ENCODE assay signal across 8 cellular contexts in the genomic region with DNA sequence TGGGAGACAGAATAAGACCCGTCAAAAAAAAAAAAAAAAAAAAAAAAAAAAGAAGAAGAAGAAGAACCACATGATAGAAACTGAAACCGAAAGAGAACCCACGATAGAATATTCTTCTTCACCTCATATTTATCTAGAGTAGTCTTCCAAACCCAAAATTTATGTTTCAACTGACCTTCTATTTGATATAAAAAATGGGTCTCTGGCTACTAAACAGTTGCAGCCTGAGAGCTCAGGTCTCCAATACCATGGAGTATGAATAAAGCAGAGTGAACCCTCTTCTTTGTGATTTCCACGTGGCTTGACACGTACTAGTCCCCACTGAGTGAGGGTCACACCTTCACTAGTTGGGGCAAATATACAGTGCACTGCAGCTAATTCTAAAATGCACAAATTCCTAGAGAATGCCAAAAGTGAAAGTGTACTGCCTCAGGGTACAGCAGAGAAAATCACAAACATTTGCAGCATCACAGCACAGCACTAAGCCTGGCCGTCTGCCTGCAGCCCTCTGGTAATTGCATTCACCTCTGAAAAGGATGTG. TPM values are rescaled to one million over a fixed set of nuclear protein-coding genes. Genes with fewer than 3 reads are reported as not detected.
DNase-seq lines count a peak whose midpoint lies in the region; ATAC-seq, FAIRE-seq and TF ChIP-seq lines count a peak whose summit lies in the region.

No MANE protein-coding gene starts in this region.

- H3K4me2 ChIP-seq in GM12878 (ENCODE audit: control insufficient read depth, insufficient read depth): peak overlapping the region; percentile 98

- H3K79me2 ChIP-seq in ACC112 (ENCODE audit: control insufficient read depth, insufficient read depth, low read length, unreplicated experiment) (no peaks in the 10 kb centered on the region), GM12878 (ENCODE audit: control insufficient read depth, insufficient read depth, low read length) (no peaks in the 10 kb centered on the region)

- H3K27me3 ChIP-seq in ACC112 (ENCODE audit: insufficient read depth, low read length) (no peaks in the 10 kb centered on the region), GM12878 (replicated peaks in 1 of 2; ENCODE audit: control insufficient read depth in 2 of 2, insufficient read depth in 2 of 2, low read length in 1 of 2) (no peaks in the 10 kb centered on the region)

- SMC1A ChIA-PET in GM12878 (lab: Charles Lee; ENCODE audit: uncharacterized antibody, unreplicated experiment): interaction anchor here (0.6 to 8.5 kb wide), 6 partner anchors 13 to 1865 kb away, joined by 3 to 53 read pairs (median 4); partner anchors contain the start of gene RFC3

- no peak for FAIRE-seq in GM12878 (lab: Jason Lieb, UNC)

- H3K36me3 ChIP-seq in ACC112 (ENCODE audit: insufficient read depth, low read length) (no peaks in the 10 kb centered on the region), KOPT-K1 (ENCODE audit: insufficient read depth, low read length) (no peaks in the 10 kb centered on the region), GM12878 (ENCODE audit: control insufficient read depth in 2 of 2, insufficient read depth in 2 of 2, low read length in 1 of 2) (no peaks in the 10 kb centered on the region)

- BruUV-seq in GM12878 (replicated peaks; lab: Mats Ljungman, UMichigan): no TSS peak

- H3K27ac ChIP-seq in ACC112 (ENCODE audit: low read depth, low read length) (peak overlapping the region; percentile 31; the same call in 1 of the 2 replicates), KOPT-K1 (ENCODE audit: low read depth, low read length, poor library complexity, severe bottlenecking) (peak overlapping the region; percentile 92), GM12878 (ENCODE audit: control insufficient read depth, insufficient read depth) (peak overlapping the region; percentile 47)

- no peaks in the 10 kb centered on the region for H4K20me1 ChIP-seq in GM12878 (ENCODE audit: control insufficient read depth, insufficient read depth)

- H3K4me1 ChIP-seq in ACC112 (ENCODE audit: control insufficient read depth, insufficient read depth, low read length, unreplicated experiment) (no peaks in the 10 kb centered on the region), GM12878 (ENCODE audit: control insufficient read depth, insufficient read depth, low read length) (peaks cover 6% of the 10 kb centered on the region; the same call in 1 of the 2 replicates)

- peak overlapping the region; percentile 36 for H3K9ac ChIP-seq in GM12878 (ENCODE audit: control insufficient read depth, insufficient read depth, low read length)

- in situ Hi-C loops in GM12878 (cut with MboI): no loop called here

- peak overlapping the region; percentile 77 for H3K4me3 ChIP-seq in ACC112 (ENCODE audit: low read depth, low read length)
- H3K4me3 ChIP-seq in GM12878: peak overlapping the region; percentile 55

- DNase-seq in GM12878 (ENCODE audit: low read depth, low spot score) (peak; percentile 33), sciatic nerve (ENCODE audit: low spot score) (no peak), NCI-H446 treated with DMSO at 0.1 percent for 48 hours (lab: John Stamatoyannopoulos, UW) (no peak), HUDEP-2 (lab: John Stamatoyannopoulos, UW; ENCODE audit: unreplicated experiment in 76 of 76) (no peak), T1000 (lab: John Stamatoyannopoulos, UW) (no peak)

- H2AFZ ChIP-seq in ACC112 (ENCODE audit: low read length, unreplicated experiment): peak overlapping the region; percentile 97
- peak overlapping the region; percentile 97 for H2AFZ ChIP-seq in GM12878 (ENCODE audit: control insufficient read depth, low read depth, low read length)

- POLR2A ChIA-PET in GM12878 (lab: Charles Lee): interaction anchor here (0.7 to 1.2 kb wide), 2 partner anchors 13 to 31 kb away, joined by 3 read pairs; partner anchors contain the start of gene RFC3

- H3K9me3 ChIP-seq in KOPT-K1 (ENCODE audit: insufficient read depth, low read length, poor library complexity, severe bottlenecking) (no peaks in the 10 kb centered on the region), GM12878 (replicated peaks; ENCODE audit: control insufficient read depth, insufficient read depth, low read length) (no peaks in the 10 kb centered on the region)

- RAD21 ChIA-PET in GM12878 (lab: Charles Lee; ENCODE audit: unreplicated experiment): interaction anchor here (0.7 to 1.5 kb wide), 5 partner anchors 11 to 108 kb away, joined by 3 to 4 read pairs (median 3); no protein-coding TSS in a partner anchor

- intact Hi-C loops in GM12878 (cut with micrococcal nuclease; ENCODE audit: unreplicated experiment): loop anchor here (5.0 kb wide), 1 partner anchor 60 kb away; no protein-coding TSS in a partner anchor
- intact Hi-C loops in sciatic nerve (cut with DNase I): no loop called here

- ATAC-seq in GM18868 (IDR thresholded peaks at IDR 0.05; ENCODE audit: unreplicated experiment) (peak; percentile 66), GM12878 (peak; percentile 91), sciatic nerve (peak; percentile 53)

- TF ChIP-seq RAD21 in GM12878 (IDR thresholded peaks at IDR 0.05; ENCODE audit: insufficient read depth, low read depth, low read length): no peak

- no peak for TF ChIP-seq CTCF in GM12878 (IDR thresholded peaks at IDR 0.05 in 2 of 3, conservative IDR thresholded peaks at IDR 0.05 in 1 of 3; ENCODE audit: control insufficient read depth in 2 of 3, extremely low read depth in 1 of 3, insufficient read depth in 1 of 3, low read depth in 3 of 3, low read length in 3 of 3)

- WGBS in GM12878 (ENCODE audit: insufficient coverage, insufficient replicate concordance, low lambda C conversion rate, missing lambda C conversion rate): 20% methylated on average over 5 of the region's 6 CpGs

- no peak for TF ChIP-seq POLR2A in GM12878 (IDR thresholded peaks at IDR 0.05; ENCODE audit: low read depth, low read length)

- CTCF ChIA-PET in GM12878 (lab: Yijun Ruan, JAX): interaction anchor here (7.5 kb wide), 1 partner anchor 12 kb away, joined by 41 read pairs; no protein-coding TSS in a partner anchor

- TF ChIP-seq EP300 in GM12878 (IDR thresholded peaks at IDR 0.05; ENCODE audit: borderline replicate concordance in 1 of 2, control insufficient read depth in 1 of 2, low read depth in 2 of 2, low read length in 2 of 2): no peak

TF ChIP-seq in GM12878, 131 proteins besides CTCF, POLR2A, EP300 and RAD21 (continues in another document):
- TF ChIP-seq SUZ12 (IDR thresholded peaks at IDR 0.05; ENCODE audit: unreplicated experiment) (no peak), RB1 (IDR thresholded peaks at IDR 0.05; ENCODE audit: borderline replicate concordance) (no peak), BRCA1 (IDR thresholded peaks at IDR 0.05; ENCODE audit: low read depth, low read length) (no peak), STAT3 (IDR thresholded peaks at IDR 0.05; ENCODE audit: low read depth, low read length) (no peak), TARDBP (IDR thresholded peaks at IDR 0.05; ENCODE audit: borderline replicate concordance) (no peak), MYB (IDR thresholded peaks at IDR 0.05; ENCODE audit: borderline replicate concordance, low read depth, low read length) (no peak), SMAD1 (IDR thresholded peaks at IDR 0.05; ENCODE audit: low read depth, partially characterized antibody) (no peak), CBFB (IDR thresholded peaks at IDR 0.05; ENCODE audit: low read depth) (no peak), NFXL1 (IDR thresholded peaks at IDR 0.05; ENCODE audit: borderline replicate concordance) (no peak), FOS (IDR thresholded peaks at IDR 0.05; ENCODE audit: borderline replicate concordance, extremely low read depth, insufficient read length) (no peak), KAT2A (conservative IDR thresholded peaks at IDR 0.05; ENCODE audit: control insufficient read depth, low read depth, low read length) (no peak), FOXM1 (IDR thresholded peaks at IDR 0.05; ENCODE audit: low read depth, low read length) (0 out of 2 replicates have a peak, but pooled peaks have one; percentile 38), RBBP5 (conservative IDR thresholded peaks at IDR 0.05) (0 out of 2 replicates have a peak, but pooled peaks have one; percentile 60)

RNA-seq across cellular contexts. Expression of gene RFC3, which starts 30.8 kb away (rescaled TPM):
- 176 and 178 TPM in 2 replicates for total RNA-seq in GM12878 (2013; cell fraction: nucleolus; rRNA removed)
- total RNA-seq in GM12878 (2014; rRNA removed) (57.6 and 63.9 TPM in 2 replicates), GM12878 (2014; rRNA removed; fragmentation: Illumina TruSeq; extraction: Trizol) (69.7 and 73.7 TPM in 2 replicates), GM12878 (2021) (58.8 and 62.6 TPM in 2 replicates), sciatic nerve (9.6 TPM)
- 17.8 TPM for polyA plus RNA-seq in GM12878 (2011; ENCODE audit: low read depth)
- polyA plus RNA-seq in GM12878 (2011; rRNA removed) (69.9 and 97.1 TPM in 2 replicates), GM12878 (2014; fragmentation: Illumina TruSeq; extraction: Trizol) (89.5 and 108 TPM in 2 replicates), GM12878 (2014; fragmentation: Nextera tagmentation; extraction: Ambion mirVana) (10 to 100 TPM; 88.9 to 95.9 TPM), GM12878 (2014; rRNA removed) (51.3 and 59.1 TPM in 2 replicates), GM12878 (2016; fragmentation: Nextera tagmentation; extraction: Ambion mirVana) (10 to 100 TPM; 95.7 to 98.9 TPM)
- 30.3 and 34.6 TPM in 2 replicates for polyA plus RNA-seq in GM12878 (2011; cell fraction: cytosol; rRNA removed)
- polyA plus RNA-seq in GM12878 (2011; cell fraction: nucleus; rRNA removed): 51.6 and 62.2 TPM in 2 replicates
- polyA plus RNA-seq in GM12878 (2012): 22.6 and 27.4 TPM in 2 replicates
- 40.8 and 56.7 TPM in 2 replicates for polyA minus RNA-seq in GM12878 (2011; rRNA and poly(A)+ RNA removed)
- 15.4 and 19.1 TPM in 2 replicates for polyA minus RNA-seq in GM12878 (2011; cell fraction: cytosol; rRNA and poly(A)+ RNA removed)
- polyA minus RNA-seq in GM12878 (2011; cell fraction: nucleus; rRNA and poly(A)+ RNA removed): 111 and 156 TPM in 2 replicates

Comparison
In these comparisons a context has a peak if more than half of its experiments do, and no peak if none do; other contexts are left out.
1. H3K27ac ChIP-seq: peak in every context shown above with its lines; median percentile 92 in KOPT-K1; 47 in GM12878; 31 in ACC112.